Comparison of ENCODE assay signal across 29 cellular contexts in the genomic region with DNA sequence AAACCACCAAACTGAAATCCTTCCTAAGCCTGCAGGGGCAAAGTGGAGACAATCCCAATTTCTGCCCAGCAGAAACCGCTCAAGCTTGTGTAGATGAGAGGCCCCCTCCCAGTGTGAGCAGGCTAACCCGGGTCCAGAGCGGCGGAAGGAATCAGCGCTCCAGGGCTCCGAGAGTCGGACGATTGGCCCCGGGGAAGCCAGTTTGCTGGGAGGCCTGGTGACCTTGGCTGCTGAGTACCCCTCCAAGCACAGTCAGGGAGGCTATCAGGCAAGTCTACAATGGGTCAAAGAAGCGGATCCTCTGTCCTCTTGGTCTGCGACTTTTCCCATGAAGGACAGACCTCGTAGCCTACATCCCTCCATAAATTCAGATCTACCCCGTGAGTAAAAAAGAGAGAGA. TPM values are rescaled to one million over a fixed set of nuclear protein-coding genes. Genes with fewer than 3 reads are reported as not detected.
"Had no signal": no experiment of that assay in that cellular context is flagged by ENCODE, and none has a peak within 500 bp of the region (broad histone marks: within the 10 kb centered on the region; RNA-seq: fewer than 3 reads in every experiment).

No MANE protein-coding gene starts in this region.

- H3K4me3 Mint-ChIP-seq: naive thymus-derived CD8-positive, alpha-beta T cell; natural killer cell treated with Interleukin-12 subunit alpha and Interleukin-12 subunit beta and Interleukin-15 and Interleukin-18, amount 100 ng/mL, for 72 hours; nephron progenitor cell; neural crest cell; stimulated activated effector memory CD8-positive, alpha-beta T cell treated with anti-CD3 and anti-CD28 coated beads, Interleukin-12 subunit alpha, Interleukin-12 subunit beta, amount 100 ng/mL, for 72 hours; stimulated activated naive B cell treated with anti-CD40 and anti-IgM and Interleukin-4, amounts not matched to agents 10 μg/mL and 1 μg/mL and 100 μg/mL, for 72 hours; stimulated activated naive CD8-positive, alpha-beta T cell treated with anti-CD3 and anti-CD28 coated beads, Interleukin-15, Interleukin-2, amounts not matched to agents 100 ng/mL and 50 ng/mL, for 24 hours had no signal

- H3K27me3 ChIP-seq: vagina had no signal

- DNase-seq: naive thymus-derived CD8-positive, alpha-beta T cell; nephron progenitor cell; right cardiac atrium; right lobe of liver; sigmoid colon; small intestine; stimulated activated CD4-positive, alpha-beta T cell treated with anti-CD3 and anti-CD28 coated beads, Interleukin-15, amount 100 ng/mL, for 24 hours; stimulated activated CD4-positive, alpha-beta T cell treated with anti-CD3 and anti-CD28 coated beads, Interleukin-2, amount 100 ng/mL, for 24 hours; stimulated activated CD4-positive, alpha-beta T cell treated with anti-CD3 and anti-CD28 coated beads, Interleukin-2, amount 100 ng/mL, for 48 hours; stimulated activated CD4-positive, alpha-beta T cell treated with anti-CD3 and anti-CD28 coated beads, Interleukin-4, amount 100 ng/mL, for 24 hours; stimulated activated naive B cell treated with anti-CD40 and anti-IgM and Interleukin-4, amounts not matched to agents 10 μg/mL and 1 μg/mL and 100 μg/mL, for 72 hours; stimulated activated naive CD4-positive, alpha-beta T cell treated with Interleukin-2 at 50 U/mL for 16 hours; thyroid gland; trophoblast cell had no signal

- H3K36me3 ChIP-seq: neutrophil, pancreas, prostate gland, right lobe of liver, sigmoid colon, stomach, thoracic aorta, thyroid gland, tibial nerve, vagina had no signal

- H3K36me3 Mint-ChIP-seq: naive thymus-derived CD8-positive, alpha-beta T cell; natural killer cell treated with Interleukin-12 subunit alpha and Interleukin-12 subunit beta and Interleukin-15 and Interleukin-18, amount 100 ng/mL, for 72 hours; stimulated activated effector memory CD8-positive, alpha-beta T cell treated with anti-CD3 and anti-CD28 coated beads, Interleukin-12 subunit alpha, Interleukin-12 subunit beta, amount 100 ng/mL, for 72 hours; stimulated activated naive B cell treated with anti-CD40 and anti-IgM and Interleukin-4, amounts not matched to agents 10 μg/mL and 1 μg/mL and 100 μg/mL, for 72 hours had no signal

- H3K4me3 ChIP-seq: pancreas, prostate gland, right lobe of liver, sigmoid colon, stomach, thoracic aorta, thyroid gland, tibial nerve, vagina had no signal

- H3K9me3 Mint-ChIP-seq: naive thymus-derived CD8-positive, alpha-beta T cell; natural killer cell treated with Interleukin-12 subunit alpha and Interleukin-12 subunit beta and Interleukin-15 and Interleukin-18, amount 100 ng/mL, for 72 hours; nephron progenitor cell; neural crest cell; stimulated activated effector memory CD8-positive, alpha-beta T cell treated with anti-CD3 and anti-CD28 coated beads, Interleukin-12 subunit alpha, Interleukin-12 subunit beta, amount 100 ng/mL, for 72 hours; stimulated activated naive B cell treated with anti-CD40 and anti-IgM and Interleukin-4, amounts not matched to agents 10 μg/mL and 1 μg/mL and 100 μg/mL, for 72 hours; stimulated activated naive CD8-positive, alpha-beta T cell treated with anti-CD3 and anti-CD28 coated beads, Interleukin-15, Interleukin-2, amounts not matched to agents 100 ng/mL and 50 ng/mL, for 24 hours had no signal

- H3K4me1 Mint-ChIP-seq: naive thymus-derived CD8-positive, alpha-beta T cell; neural crest cell; stimulated activated effector memory CD8-positive, alpha-beta T cell treated with anti-CD3 and anti-CD28 coated beads, Interleukin-12 subunit alpha, Interleukin-12 subunit beta, amount 100 ng/mL, for 72 hours had no signal

- H3K27ac ChIP-seq: neutrophil, pancreas, prostate gland, right lobe of liver, sigmoid colon, stomach, thoracic aorta, thyroid gland, tibial nerve, vagina had no signal

- H3K4me1 ChIP-seq: pancreas, prostate gland, sigmoid colon, thyroid gland, vagina had no signal

- H3K27ac Mint-ChIP-seq: naive thymus-derived CD8-positive, alpha-beta T cell; natural killer cell treated with Interleukin-12 subunit alpha and Interleukin-12 subunit beta and Interleukin-15 and Interleukin-18, amount 100 ng/mL, for 72 hours; nephron progenitor cell; stimulated activated effector memory CD8-positive, alpha-beta T cell treated with anti-CD3 and anti-CD28 coated beads, Interleukin-12 subunit alpha, Interleukin-12 subunit beta, amount 100 ng/mL, for 72 hours; stimulated activated naive B cell treated with anti-CD40 and anti-IgM and Interleukin-4, amounts not matched to agents 10 μg/mL and 1 μg/mL and 100 μg/mL, for 72 hours; stimulated activated naive CD8-positive, alpha-beta T cell treated with anti-CD3 and anti-CD28 coated beads, Interleukin-15, Interleukin-2, amounts not matched to agents 100 ng/mL and 50 ng/mL, for 24 hours had no signal

- ATAC-seq: naive thymus-derived CD8-positive, alpha-beta T cell; natural killer cell treated with Interleukin-12 subunit alpha and Interleukin-12 subunit beta and Interleukin-15 and Interleukin-18, amount 100 ng/mL, for 72 hours; right cardiac atrium; stimulated activated effector memory CD8-positive, alpha-beta T cell treated with anti-CD3 and anti-CD28 coated beads, Interleukin-12 subunit alpha, Interleukin-12 subunit beta, amount 100 ng/mL, for 72 hours had no signal

- H3K9me3 ChIP-seq: neutrophil, pancreas, prostate gland, right lobe of liver, sigmoid colon, stomach, thoracic aorta, thyroid gland, tibial nerve, vagina had no signal

RNA-seq across cellular contexts. Expression of a gene that starts 16.8 kb away (rescaled TPM):
- total RNA-seq: naive thymus-derived CD8-positive, alpha-beta T cell; natural killer cell treated with Interleukin-12 subunit alpha and Interleukin-12 subunit beta and Interleukin-15 and Interleukin-18, amount 100 ng/mL, for 72 hours; osteocyte; pancreas; pulmonary artery endothelial cell; right cardiac atrium; right lobe of liver; sigmoid colon; stomach; temporal lobe; thoracic aorta; ureter; vagina had no signal
- polyA plus RNA-seq: naive thymus-derived CD8-positive, alpha-beta T cell; pancreas; right cardiac atrium; sigmoid colon; small intestine; stomach had no signal
